13 cellular contexts compared by ENCODE assay signal in the genomic region with DNA sequence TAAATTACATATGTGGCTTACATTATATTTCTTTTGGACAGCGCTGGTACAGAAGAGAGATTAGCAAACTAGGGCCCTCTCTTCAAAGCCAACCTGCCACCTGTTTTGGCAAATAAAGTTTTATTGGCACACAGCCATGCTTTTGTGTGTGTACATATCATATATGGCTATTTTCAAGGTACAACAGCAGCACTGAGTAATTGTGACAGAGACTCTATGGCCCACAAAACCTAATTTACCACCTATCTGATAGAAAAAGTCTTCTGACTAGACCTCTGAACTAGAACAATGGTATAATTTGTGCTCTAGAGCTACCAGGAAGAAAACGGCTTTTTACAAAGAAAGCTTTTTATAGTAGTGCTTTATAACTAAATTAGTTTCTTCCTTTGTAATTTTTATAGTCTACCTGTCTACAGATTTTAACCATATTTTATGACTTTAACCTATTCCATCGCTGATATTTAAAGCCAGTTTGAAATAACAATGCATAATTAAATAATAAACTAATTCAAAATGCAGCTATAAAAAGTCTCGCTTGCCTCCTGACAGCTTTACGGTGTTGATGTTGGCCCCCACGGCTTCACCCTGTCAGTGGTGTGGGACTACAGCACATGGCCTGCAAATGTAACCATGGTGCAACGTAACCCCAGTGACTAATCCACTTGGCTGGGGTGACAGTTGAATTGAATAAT. TPM values are rescaled to one million over a fixed set of nuclear protein-coding genes. Genes with fewer than 3 reads are reported as not detected.
DNase-seq lines count a peak whose midpoint lies in the region; ATAC-seq and TF ChIP-seq lines count a peak whose summit lies in the region.
"Had no signal": no experiment of that assay in that cellular context is flagged by ENCODE, and none has a peak within 500 bp of the region (broad histone marks: within the 10 kb centered on the region; RNA-seq: fewer than 3 reads in every experiment).

No MANE protein-coding gene starts in this region.

- no peak overlapping the region for H3K4me3 Mint-ChIP-seq in nephron
- H3K4me3 Mint-ChIP-seq: activated naive CD8-positive, alpha-beta T cell treated with anti-CD3 and anti-CD28 coated beads, Interleukin-2, amount 10 ng/mL, durations not matched to agents 7 days and 5 days had no signal

- DNase-seq in AG10803 (ENCODE audit: low read depth) (peak; percentile 73), HT-29 (ENCODE audit: low spot score) (peak; percentile 9), astrocyte of the spinal cord (ENCODE audit: low read depth, low spot score) (peak; percentile 70), cerebellar nuclear complex (lab: John Stamatoyannopoulos, UW) (no peak)
- DNase-seq: activated naive CD8-positive, alpha-beta T cell treated with anti-CD3 and anti-CD28 coated beads, Interleukin-2, amount 10 ng/mL, durations not matched to agents 7 days and 5 days; effector CD8-positive, alpha-beta T cell; MM.1S; retina; T-helper 1 cell had no signal

- H3K27ac Mint-ChIP-seq in nephron, result peak overlapping the region in 2 of 3 experiments; percentile 28 to 40
- H3K27ac Mint-ChIP-seq: activated naive CD8-positive, alpha-beta T cell treated with anti-CD3 and anti-CD28 coated beads, Interleukin-2, amount 10 ng/mL, durations not matched to agents 7 days and 5 days had no signal

- TF ChIP-seq CTCF in AG10803 (conservative IDR thresholded peaks at IDR 0.05; ENCODE audit: low read length), result no peak
- TF ChIP-seq CTCF in astrocyte of the spinal cord (IDR thresholded peaks at IDR 0.05; ENCODE audit: low read depth, low read length), result no peak
- no peak for TF ChIP-seq CTCF in nephron (IDR thresholded peaks at IDR 0.05; ENCODE audit: unreplicated experiment in 3 of 3)

- H3K27me3 Mint-ChIP-seq in nephron (ENCODE audit: low read depth), result no peaks in the 10 kb centered on the region
- H3K27me3 Mint-ChIP-seq: activated naive CD8-positive, alpha-beta T cell treated with anti-CD3 and anti-CD28 coated beads, Interleukin-2, amount 10 ng/mL, durations not matched to agents 7 days and 5 days had no signal

- H3K4me3 ChIP-seq in AG10803 (ENCODE audit: low read length) (no peak overlapping the region), astrocyte of the spinal cord (ENCODE audit: low read depth, low read length) (no peak overlapping the region)

- H3K36me3 Mint-ChIP-seq in nephron (ENCODE audit: low read depth), result peaks cover 13% of the 10 kb centered on the region

- H3K4me1 Mint-ChIP-seq in nephron, result peaks cover 5% of the 10 kb centered on the region

- H3K9me3 Mint-ChIP-seq in nephron, result no peaks in the 10 kb centered on the region
- H3K9me3 Mint-ChIP-seq: activated naive CD8-positive, alpha-beta T cell treated with anti-CD3 and anti-CD28 coated beads, Interleukin-2, amount 10 ng/mL, durations not matched to agents 7 days and 5 days had no signal

- in situ Hi-C loops in astrocyte of the spinal cord (cut with HindIII; ENCODE audit: low sequenced_read_pairs), result no loop called here

- ATAC-seq in GM19351 (IDR thresholded peaks at IDR 0.05; ENCODE audit: unreplicated experiment) (no peak), HG03521 (IDR thresholded peaks at IDR 0.05; ENCODE audit: unreplicated experiment) (no peak), HG02885 (IDR thresholded peaks at IDR 0.05; ENCODE audit: poor library complexity, unreplicated experiment) (no peak)

RNA-seq across cellular contexts. Expression of a gene that starts 17.7 kb away (rescaled TPM):
- 17.2 and 21.9 TPM in 2 replicates for total RNA-seq in HT-29 (2014; rRNA removed; shearing (Covaris generic))

RNA-seq across cellular contexts. Expression of a gene that starts 42.4 kb away (rescaled TPM):
- total RNA-seq in HT-29 (2014; rRNA removed; shearing (Covaris generic)), result 5.3 and 6.5 TPM in 2 replicates

Comparison
In these comparisons a context has a peak if more than half of its experiments do, and no peak if none do; other contexts are left out.
1. DNase-seq: peak in AG10803 (single experiment), HT-29 (single experiment) and astrocyte of the spinal cord (single experiment); none in cerebellar nuclear complex (0 of 2).